In genomic region chr2:7721413-7721995, GRCh38 we compare ENCODE assay signal across 19 cellular contexts.
"Had no signal": no experiment of that assay in that cellular context is flagged by ENCODE, and none has a peak within 500 bp of the region (broad histone marks: within the 10 kb centered on the region; RNA-seq: fewer than 3 reads in every experiment).

No MANE protein-coding gene starts in this region.

- ATAC-seq: activated CD4-positive, CD25-positive, alpha-beta regulatory T cell treated with anti-CD3 and anti-CD28 coated beads, Interleukin-2, amount 50 U/mL, for 24 hours; activated naive CD4-positive, alpha-beta T cell treated with anti-CD3 and anti-CD28 coated beads, Interleukin-2, amount 50 U/mL, for 72 hours; activated T-cell treated with anti-CD3 and anti-CD28 coated beads, Interleukin-2, amount 50 U/mL, for 4 hours; foreskin keratinocyte; lower lobe of right lung; SK-N-SH treated with all-trans-retinoic acid at 6 μM for 48 hours had no signal

- H3K4me3 Mint-ChIP-seq: activated CD4-positive, alpha-beta T cell treated with anti-CD3 and anti-CD28 coated beads, Interleukin-2, amount 10 ng/mL, durations not matched to agents 7 days and 5 days; activated T-cell treated with anti-CD3 and anti-CD28 coated beads, Interleukin-2, amount 50 U/mL, for 4 hours; nephron had no signal

- H3K27me3 Mint-ChIP-seq: activated CD4-positive, alpha-beta T cell treated with anti-CD3 and anti-CD28 coated beads, Interleukin-2, amount 10 ng/mL, durations not matched to agents 7 days and 5 days had no signal

- H3K27ac Mint-ChIP-seq: activated CD4-positive, alpha-beta T cell treated with anti-CD3 and anti-CD28 coated beads, Interleukin-2, amount 10 ng/mL, durations not matched to agents 7 days and 5 days; activated naive CD4-positive, alpha-beta T cell treated with anti-CD3 and anti-CD28 coated beads, Interleukin-2, amount 50 U/mL, for 72 hours; progenitor cell of endocrine pancreas had no signal

- H3K9me3 Mint-ChIP-seq: activated T-cell treated with anti-CD3 and anti-CD28 coated beads, Interleukin-2, amount 50 U/mL, for 4 hours; nephron had no signal

- DNase-seq: activated CD4-positive, alpha-beta T cell treated with anti-CD3 and anti-CD28 coated beads, Interleukin-2, amount 10 ng/mL, durations not matched to agents 7 days and 5 days; activated gamma-delta T cell treated with Interleukin-2 at 50 U/mL for 16 hours; activated T-cell treated with anti-CD3 and anti-CD28 coated beads, Interleukin-2, amount 50 U/mL, for 4 hours; adrenal gland; foreskin keratinocyte; glutamatergic neuron; hippocampal formation; lower lobe of right lung; stimulated activated CD8-positive, alpha-beta memory T cell treated with anti-CD3 and anti-CD28 coated beads, Interleukin-4, amount 100 ng/mL, for 48 hours; stimulated activated naive CD4-positive, alpha-beta T cell treated with Interleukin-2 at 50 U/mL for 16 hours; T-helper 1 cell; T1000; transverse colon; uterus had no signal
